In the genomic region with DNA sequence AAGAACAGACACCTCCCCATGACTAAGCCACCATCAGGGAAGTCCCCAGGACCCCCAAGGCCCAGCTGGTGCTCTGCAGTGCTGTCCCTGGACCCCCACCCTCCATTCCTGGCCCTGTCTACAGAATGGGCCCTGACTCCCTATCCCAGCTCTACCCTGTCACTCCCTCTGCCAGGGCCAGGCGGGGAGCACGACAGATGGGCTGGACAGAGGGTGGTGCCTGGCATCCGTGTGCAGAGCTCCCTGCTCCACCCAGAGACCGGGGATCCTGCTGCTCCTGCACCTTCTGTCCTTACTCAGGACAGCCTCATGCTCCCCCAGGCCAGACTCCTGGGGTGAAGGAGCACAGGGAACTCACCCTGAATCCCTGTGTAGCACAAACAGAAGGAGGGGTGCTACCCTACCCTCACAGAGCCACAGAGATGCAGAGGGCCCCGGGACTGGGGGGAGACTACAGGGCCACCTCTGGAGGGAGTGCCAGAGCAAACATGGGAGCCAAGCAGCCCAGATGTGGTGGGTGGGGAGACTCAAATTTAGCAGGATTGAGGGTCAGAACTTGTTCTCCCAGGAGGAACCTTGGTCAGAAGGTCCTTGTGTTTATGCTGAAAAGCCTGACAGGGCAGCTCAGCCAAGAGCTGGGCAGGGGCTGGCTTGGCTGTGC, we compare ENCODE assay signal across 1 cellular context.
A peak's percentile ranks its signal among the peaks of the same experiment; 100 is the strongest.
TF ChIP-seq lines count a peak whose summit lies in the region.

No MANE protein-coding gene starts in this region.

TF ChIP-seq in K562, 482 proteins besides CTCF, POLR2A, EP300 and RAD21 (continues in another document):
- TF ChIP-seq, protein P1, sequence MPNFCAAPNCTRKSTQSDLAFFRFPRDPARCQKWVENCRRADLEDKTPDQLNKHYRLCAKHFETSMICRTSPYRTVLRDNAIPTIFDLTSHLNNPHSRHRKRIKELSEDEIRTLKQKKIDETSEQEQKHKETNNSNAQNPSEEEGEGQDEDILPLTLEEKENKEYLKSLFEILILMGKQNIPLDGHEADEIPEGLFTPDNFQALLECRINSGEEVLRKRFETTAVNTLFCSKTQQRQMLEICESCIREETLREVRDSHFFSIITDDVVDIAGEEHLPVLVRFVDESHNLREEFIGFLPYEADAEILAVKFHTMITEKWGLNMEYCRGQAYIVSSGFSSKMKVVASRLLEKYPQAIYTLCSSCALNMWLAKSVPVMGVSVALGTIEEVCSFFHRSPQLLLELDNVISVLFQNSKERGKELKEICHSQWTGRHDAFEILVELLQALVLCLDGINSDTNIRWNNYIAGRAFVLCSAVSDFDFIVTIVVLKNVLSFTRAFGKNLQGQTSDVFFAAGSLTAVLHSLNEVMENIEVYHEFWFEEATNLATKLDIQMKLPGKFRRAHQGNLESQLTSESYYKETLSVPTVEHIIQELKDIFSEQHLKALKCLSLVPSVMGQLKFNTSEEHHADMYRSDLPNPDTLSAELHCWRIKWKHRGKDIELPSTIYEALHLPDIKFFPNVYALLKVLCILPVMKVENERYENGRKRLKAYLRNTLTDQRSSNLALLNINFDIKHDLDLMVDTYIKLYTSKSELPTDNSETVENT (CRISPR knock-in tag; IDR thresholded peaks at IDR 0.05) = peak; percentile 26; the same call in 1 of the 2 replicates
- TF ChIP-seq E2F3 (CRISPR knock-in tag; IDR thresholded peaks at IDR 0.05) = peak; percentile 64; the same call in 1 of the 2 replicates
- TF ChIP-seq, protein P2, sequence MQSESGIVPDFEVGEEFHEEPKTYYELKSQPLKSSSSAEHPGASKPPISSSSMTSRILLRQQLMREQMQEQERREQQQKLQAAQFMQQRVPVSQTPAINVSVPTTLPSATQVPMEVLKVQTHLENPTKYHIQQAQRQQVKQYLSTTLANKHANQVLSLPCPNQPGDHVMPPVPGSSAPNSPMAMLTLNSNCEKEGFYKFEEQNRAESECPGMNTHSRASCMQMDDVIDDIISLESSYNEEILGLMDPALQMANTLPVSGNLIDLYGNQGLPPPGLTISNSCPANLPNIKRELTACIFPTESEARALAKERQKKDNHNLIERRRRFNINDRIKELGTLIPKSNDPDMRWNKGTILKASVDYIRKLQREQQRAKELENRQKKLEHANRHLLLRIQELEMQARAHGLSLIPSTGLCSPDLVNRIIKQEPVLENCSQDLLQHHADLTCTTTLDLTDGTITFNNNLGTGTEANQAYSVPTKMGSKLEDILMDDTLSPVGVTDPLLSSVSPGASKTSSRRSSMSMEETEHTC (IDR thresholded peaks at IDR 0.05) = no peak
- TF ChIP-seq, protein P3, sequence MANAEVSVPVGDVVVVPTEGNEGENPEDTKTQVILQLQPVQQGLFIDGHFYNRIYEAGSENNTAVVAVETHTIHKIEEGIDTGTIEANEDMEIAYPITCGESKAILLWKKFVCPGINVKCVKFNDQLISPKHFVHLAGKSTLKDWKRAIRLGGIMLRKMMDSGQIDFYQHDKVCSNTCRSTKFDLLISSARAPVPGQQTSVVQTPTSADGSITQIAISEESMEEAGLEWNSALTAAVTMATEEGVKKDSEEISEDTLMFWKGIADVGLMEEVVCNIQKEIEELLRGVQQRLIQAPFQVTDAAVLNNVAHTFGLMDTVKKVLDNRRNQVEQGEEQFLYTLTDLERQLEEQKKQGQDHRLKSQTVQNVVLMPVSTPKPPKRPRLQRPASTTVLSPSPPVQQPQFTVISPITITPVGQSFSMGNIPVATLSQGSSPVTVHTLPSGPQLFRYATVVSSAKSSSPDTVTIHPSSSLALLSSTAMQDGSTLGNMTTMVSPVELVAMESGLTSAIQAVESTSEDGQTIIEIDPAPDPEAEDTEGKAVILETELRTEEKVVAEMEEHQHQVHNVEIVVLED (CRISPR knock-in tag; IDR thresholded peaks at IDR 0.05) = 0 out of 2 replicates have a peak, but pooled peaks have one; percentile 8
- 0 out of 2 replicates have a peak, but pooled peaks have one; percentile 45 for TF ChIP-seq ZNF561 (CRISPR knock-in tag; conservative IDR thresholded peaks at IDR 0.05)
- TF ChIP-seq NR4A1 (CRISPR knock-in tag; IDR thresholded peaks at IDR 0.05) = no peak
- no peak for TF ChIP-seq NR4A1 (tag; IDR thresholded peaks at IDR 0.05)
- no peak for TF ChIP-seq ZBTB17 (CRISPR knock-in tag; IDR thresholded peaks at IDR 0.05)
- no peak for TF ChIP-seq BMI1 (IDR thresholded peaks at IDR 0.05; ENCODE audit: low read length)
- TF ChIP-seq, protein P4, sequence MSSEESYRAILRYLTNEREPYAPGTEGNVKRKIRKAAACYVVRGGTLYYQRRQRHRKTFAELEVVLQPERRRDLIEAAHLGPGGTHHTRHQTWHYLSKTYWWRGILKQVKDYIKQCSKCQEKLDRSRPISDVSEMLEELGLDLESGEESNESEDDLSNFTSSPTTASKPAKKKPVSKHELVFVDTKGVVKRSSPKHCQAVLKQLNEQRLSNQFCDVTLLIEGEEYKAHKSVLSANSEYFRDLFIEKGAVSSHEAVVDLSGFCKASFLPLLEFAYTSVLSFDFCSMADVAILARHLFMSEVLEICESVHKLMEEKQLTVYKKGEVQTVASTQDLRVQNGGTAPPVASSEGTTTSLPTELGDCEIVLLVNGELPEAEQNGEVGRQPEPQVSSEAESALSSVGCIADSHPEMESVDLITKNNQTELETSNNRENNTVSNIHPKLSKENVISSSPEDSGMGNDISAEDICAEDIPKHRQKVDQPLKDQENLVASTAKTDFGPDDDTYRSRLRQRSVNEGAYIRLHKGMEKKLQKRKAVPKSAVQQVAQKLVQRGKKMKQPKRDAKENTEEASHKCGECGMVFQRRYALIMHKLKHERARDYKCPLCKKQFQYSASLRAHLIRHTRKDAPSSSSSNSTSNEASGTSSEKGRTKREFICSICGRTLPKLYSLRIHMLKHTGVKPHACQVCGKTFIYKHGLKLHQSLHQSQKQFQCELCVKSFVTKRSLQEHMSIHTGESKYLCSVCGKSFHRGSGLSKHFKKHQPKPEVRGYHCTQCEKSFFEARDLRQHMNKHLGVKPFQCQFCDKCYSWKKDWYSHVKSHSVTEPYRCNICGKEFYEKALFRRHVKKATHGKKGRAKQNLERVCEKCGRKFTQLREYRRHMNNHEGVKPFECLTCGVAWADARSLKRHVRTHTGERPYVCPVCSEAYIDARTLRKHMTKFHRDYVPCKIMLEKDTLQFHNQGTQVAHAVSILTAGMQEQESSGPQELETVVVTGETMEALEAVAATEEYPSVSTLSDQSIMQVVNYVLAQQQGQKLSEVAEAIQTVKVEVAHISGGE (CRISPR knock-in tag; IDR thresholded peaks at IDR 0.05) = peak in 1 of 3 experiments; percentile 32; a peak in 1 of 6 replicates
- TF ChIP-seq BHLHE40 (IDR thresholded peaks at IDR 0.05; ENCODE audit: low read length) = no peak
- peak; percentile 92 for TF ChIP-seq WHSC1 (IDR thresholded peaks at IDR 0.05; ENCODE audit: low read length)
- TF ChIP-seq PHF8 (IDR thresholded peaks at IDR 0.05; ENCODE audit: borderline replicate concordance, low read length) = peak; percentile 14; the same call in 1 of the 2 replicates
- no peak for TF ChIP-seq ESRRB (CRISPR knock-in tag; IDR thresholded peaks at IDR 0.05; ENCODE audit: borderline replicate concordance)
- TF ChIP-seq, protein P5, sequence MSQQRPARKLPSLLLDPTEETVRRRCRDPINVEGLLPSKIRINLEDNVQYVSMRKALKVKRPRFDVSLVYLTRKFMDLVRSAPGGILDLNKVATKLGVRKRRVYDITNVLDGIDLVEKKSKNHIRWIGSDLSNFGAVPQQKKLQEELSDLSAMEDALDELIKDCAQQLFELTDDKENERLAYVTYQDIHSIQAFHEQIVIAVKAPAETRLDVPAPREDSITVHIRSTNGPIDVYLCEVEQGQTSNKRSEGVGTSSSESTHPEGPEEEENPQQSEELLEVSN (IDR thresholded peaks at IDR 0.05; ENCODE audit: borderline replicate concordance in 1 of 2, extremely low read depth in 1 of 2, insufficient read depth in 1 of 2, insufficient read length in 1 of 2, low read depth in 1 of 2, low read length in 1 of 2, poor library complexity in 1 of 2, severe bottlenecking in 1 of 2) = no peak
- TF ChIP-seq ZSCAN29 (IDR thresholded peaks at IDR 0.05) = no peak
- TF ChIP-seq ZFP36 (IDR thresholded peaks at IDR 0.05; ENCODE audit: low read depth, low read length, partially characterized antibody) = no peak
- peak; percentile 27; the same call in 1 of the 2 replicates for TF ChIP-seq ZNF408 (CRISPR knock-in tag; IDR thresholded peaks at IDR 0.05; ENCODE audit: low read depth)
- TF ChIP-seq, protein P6, sequence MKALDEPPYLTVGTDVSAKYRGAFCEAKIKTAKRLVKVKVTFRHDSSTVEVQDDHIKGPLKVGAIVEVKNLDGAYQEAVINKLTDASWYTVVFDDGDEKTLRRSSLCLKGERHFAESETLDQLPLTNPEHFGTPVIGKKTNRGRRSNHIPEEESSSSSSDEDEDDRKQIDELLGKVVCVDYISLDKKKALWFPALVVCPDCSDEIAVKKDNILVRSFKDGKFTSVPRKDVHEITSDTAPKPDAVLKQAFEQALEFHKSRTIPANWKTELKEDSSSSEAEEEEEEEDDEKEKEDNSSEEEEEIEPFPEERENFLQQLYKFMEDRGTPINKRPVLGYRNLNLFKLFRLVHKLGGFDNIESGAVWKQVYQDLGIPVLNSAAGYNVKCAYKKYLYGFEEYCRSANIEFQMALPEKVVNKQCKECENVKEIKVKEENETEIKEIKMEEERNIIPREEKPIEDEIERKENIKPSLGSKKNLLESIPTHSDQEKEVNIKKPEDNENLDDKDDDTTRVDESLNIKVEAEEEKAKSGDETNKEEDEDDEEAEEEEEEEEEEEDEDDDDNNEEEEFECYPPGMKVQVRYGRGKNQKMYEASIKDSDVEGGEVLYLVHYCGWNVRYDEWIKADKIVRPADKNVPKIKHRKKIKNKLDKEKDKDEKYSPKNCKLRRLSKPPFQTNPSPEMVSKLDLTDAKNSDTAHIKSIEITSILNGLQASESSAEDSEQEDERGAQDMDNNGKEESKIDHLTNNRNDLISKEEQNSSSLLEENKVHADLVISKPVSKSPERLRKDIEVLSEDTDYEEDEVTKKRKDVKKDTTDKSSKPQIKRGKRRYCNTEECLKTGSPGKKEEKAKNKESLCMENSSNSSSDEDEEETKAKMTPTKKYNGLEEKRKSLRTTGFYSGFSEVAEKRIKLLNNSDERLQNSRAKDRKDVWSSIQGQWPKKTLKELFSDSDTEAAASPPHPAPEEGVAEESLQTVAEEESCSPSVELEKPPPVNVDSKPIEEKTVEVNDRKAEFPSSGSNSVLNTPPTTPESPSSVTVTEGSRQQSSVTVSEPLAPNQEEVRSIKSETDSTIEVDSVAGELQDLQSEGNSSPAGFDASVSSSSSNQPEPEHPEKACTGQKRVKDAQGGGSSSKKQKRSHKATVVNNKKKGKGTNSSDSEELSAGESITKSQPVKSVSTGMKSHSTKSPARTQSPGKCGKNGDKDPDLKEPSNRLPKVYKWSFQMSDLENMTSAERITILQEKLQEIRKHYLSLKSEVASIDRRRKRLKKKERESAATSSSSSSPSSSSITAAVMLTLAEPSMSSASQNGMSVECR (CRISPR knock-in tag; IDR thresholded peaks at IDR 0.05) = no peak
- 0 out of 2 replicates have a peak, but pooled peaks have one; percentile 17 for TF ChIP-seq SMC3 (conservative IDR thresholded peaks at IDR 0.05; ENCODE audit: insufficient read depth, low read depth, low read length)
- TF ChIP-seq ZSCAN32 (CRISPR knock-in tag; IDR thresholded peaks at IDR 0.05) = 0 out of 2 replicates have a peak, but pooled peaks have one; percentile 35
- TF ChIP-seq, protein P7, sequence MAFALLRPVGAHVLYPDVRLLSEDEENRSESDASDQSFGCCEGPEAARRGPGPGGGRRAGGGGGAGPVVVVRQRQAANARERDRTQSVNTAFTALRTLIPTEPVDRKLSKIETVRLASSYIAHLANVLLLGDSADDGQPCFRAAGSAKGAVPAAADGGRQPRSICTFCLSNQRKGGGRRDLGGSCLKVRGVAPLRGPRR (CRISPR knock-in tag; IDR thresholded peaks at IDR 0.05) = peak; percentile 81; the same call in 1 of the 2 replicates
- TF ChIP-seq RB1 (IDR thresholded peaks at IDR 0.05; ENCODE audit: low read depth) = no peak
- TF ChIP-seq, protein P8, sequence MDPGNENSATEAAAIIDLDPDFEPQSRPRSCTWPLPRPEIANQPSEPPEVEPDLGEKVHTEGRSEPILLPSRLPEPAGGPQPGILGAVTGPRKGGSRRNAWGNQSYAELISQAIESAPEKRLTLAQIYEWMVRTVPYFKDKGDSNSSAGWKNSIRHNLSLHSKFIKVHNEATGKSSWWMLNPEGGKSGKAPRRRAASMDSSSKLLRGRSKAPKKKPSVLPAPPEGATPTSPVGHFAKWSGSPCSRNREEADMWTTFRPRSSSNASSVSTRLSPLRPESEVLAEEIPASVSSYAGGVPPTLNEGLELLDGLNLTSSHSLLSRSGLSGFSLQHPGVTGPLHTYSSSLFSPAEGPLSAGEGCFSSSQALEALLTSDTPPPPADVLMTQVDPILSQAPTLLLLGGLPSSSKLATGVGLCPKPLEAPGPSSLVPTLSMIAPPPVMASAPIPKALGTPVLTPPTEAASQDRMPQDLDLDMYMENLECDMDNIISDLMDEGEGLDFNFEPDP (CRISPR knock-in tag; IDR thresholded peaks at IDR 0.05) = 0 out of 2 replicates have a peak, but pooled peaks have one; percentile 42
- TF ChIP-seq, protein P9, sequence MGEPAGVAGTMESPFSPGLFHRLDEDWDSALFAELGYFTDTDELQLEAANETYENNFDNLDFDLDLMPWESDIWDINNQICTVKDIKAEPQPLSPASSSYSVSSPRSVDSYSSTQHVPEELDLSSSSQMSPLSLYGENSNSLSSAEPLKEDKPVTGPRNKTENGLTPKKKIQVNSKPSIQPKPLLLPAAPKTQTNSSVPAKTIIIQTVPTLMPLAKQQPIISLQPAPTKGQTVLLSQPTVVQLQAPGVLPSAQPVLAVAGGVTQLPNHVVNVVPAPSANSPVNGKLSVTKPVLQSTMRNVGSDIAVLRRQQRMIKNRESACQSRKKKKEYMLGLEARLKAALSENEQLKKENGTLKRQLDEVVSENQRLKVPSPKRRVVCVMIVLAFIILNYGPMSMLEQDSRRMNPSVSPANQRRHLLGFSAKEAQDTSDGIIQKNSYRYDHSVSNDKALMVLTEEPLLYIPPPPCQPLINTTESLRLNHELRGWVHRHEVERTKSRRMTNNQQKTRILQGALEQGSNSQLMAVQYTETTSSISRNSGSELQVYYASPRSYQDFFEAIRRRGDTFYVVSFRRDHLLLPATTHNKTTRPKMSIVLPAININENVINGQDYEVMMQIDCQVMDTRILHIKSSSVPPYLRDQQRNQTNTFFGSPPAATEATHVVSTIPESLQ (CRISPR knock-in tag; IDR thresholded peaks at IDR 0.05) = no peak
- TF ChIP-seq EZH2 (IDR thresholded peaks at IDR 0.05; ENCODE audit: borderline replicate concordance, low read depth, low read length) = no peak
- no peak for TF ChIP-seq POLR2AphosphoS2 (IDR thresholded peaks at IDR 0.05; ENCODE audit: low read length)
- 0 out of 2 replicates have a peak, but pooled peaks have one; percentile 51 for TF ChIP-seq ZNF165 (CRISPR knock-in tag; IDR thresholded peaks at IDR 0.05; ENCODE audit: borderline replicate concordance)
